ENCODE assay signal across 8 cellular contexts in the genomic region with DNA sequence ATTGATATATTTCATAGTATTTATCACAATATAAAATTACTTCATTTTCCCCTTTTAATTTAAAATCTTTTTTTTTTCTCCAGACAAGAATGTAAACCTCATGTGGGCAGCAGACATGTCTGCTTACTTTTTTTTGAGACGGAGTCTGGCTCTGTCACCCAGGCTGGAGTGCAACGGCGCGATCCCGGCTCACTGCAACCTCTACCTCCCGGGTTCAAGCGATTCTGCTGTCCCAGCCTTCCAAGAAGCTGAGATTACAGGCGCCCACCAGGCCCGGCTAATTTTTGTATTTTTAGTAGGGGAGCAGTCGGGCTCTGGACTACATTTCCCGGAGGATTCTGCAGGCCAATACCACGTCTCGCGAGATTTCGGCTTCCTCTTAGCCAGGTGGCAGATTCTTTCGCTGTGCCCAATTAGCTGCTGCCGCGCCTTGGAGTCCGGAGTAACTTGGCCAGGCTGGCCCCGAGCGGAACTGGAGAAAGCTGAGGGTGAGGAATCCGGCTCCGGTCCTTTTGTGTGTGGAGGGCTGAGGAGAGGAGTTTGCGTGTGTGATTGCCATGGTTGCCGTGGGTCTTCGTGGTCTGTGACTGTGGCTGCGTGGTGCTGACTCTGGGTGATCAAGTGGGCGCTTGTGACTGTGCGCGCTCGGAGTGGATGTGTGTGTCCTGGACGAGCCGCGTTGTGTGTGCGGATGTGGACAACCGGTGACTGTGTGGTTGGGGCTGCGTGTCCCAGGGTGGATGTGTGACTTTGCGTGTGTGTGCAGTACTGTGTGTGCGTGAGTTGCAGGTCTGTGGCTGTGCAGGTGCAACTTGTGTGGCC.
DNase-seq lines count a peak whose midpoint lies in the region; FAIRE-seq and TF ChIP-seq lines count a peak whose summit lies in the region.
"Not testable (repeated sequence)": the region's sequence is repeated elsewhere in the genome, so short reads cannot be mapped to it uniquely, and the experiment has no call there.

No MANE protein-coding gene starts in this region.

- H3K27ac Mint-ChIP-seq in activated T-helper 2 cell treated with anti-CD3 and anti-CD28 coated beads, Interferon-gamma antibody, Interleukin-2, Interleukin-4, amounts not matched to agents 10 μg/mL and 5 μg/mL and 100 μg/mL, durations not matched to agents 14 hours and 24 hours and 36 hours = peak overlapping the region; percentile 89

- H3K4me3 Mint-ChIP-seq in activated T-helper 2 cell treated with anti-CD3 and anti-CD28 coated beads, Interferon-gamma antibody, Interleukin-2, Interleukin-4, amounts not matched to agents 10 μg/mL and 5 μg/mL and 100 μg/mL, durations not matched to agents 14 hours and 24 hours and 36 hours (ENCODE audit: low read depth) = peak overlapping the region; percentile 94

- not testable (repeated sequence) for H4K20me1 ChIP-seq in H1 (replicated peaks in 1 of 2; ENCODE audit: control insufficient read depth in 1 of 2, insufficient read depth in 2 of 2, low read length in 2 of 2)

- H4K5ac ChIP-seq in H1 (ENCODE audit: insufficient read length, low read depth, low read length) = not testable (repeated sequence)

- not testable (repeated sequence) for H3K27me3 Mint-ChIP-seq in activated T-helper 2 cell treated with anti-CD3 and anti-CD28 coated beads, Interferon-gamma antibody, Interleukin-2, Interleukin-4, amounts not matched to agents 10 μg/mL and 5 μg/mL and 100 μg/mL, durations not matched to agents 14 hours and 24 hours and 36 hours (ENCODE audit: low read depth)

- H3K4me3 ChIP-seq in HUES48 (ENCODE audit: low read depth, low read length) = peak overlapping the region; percentile 88
- H3K4me3 ChIP-seq in H1 (ENCODE audit: extremely low read depth in 1 of 4, insufficient read depth in 2 of 4, low read depth in 3 of 4, low read length in 4 of 4) = peak overlapping the region in 1 of 4 experiments; percentile 37; a peak in 2 of 8 replicates

- CTCF ChIA-PET in H1 (lab: Charles Lee; ENCODE audit: partially characterized antibody) = interaction anchor here (1.1 kb wide), 1 partner anchor 9 kb away, joined by 3 read pairs; no protein-coding TSS in a partner anchor

- intact Hi-C loops in activated T-helper 2 cell treated with anti-CD3 and anti-CD28 coated beads, Interferon-gamma antibody, Interleukin-2, Interleukin-4, amounts not matched to agents 10 μg/mL and 5 μg/mL and 100 μg/mL, durations not matched to agents 14 hours and 24 hours and 36 hours (cut with micrococcal nuclease) = not testable (repeated sequence)

- not testable (repeated sequence) for H3K9me3 ChIP-seq in HUES48 (ENCODE audit: control insufficient read depth, insufficient read depth, low read length); H1 (ENCODE audit: insufficient read depth in 2 of 2, low read depth in 1 of 2, low read length in 1 of 2)

- TF ChIP-seq RAD21 in H1 (IDR thresholded peaks at IDR 0.05 in 1 of 2, conservative IDR thresholded peaks at IDR 0.05 in 1 of 2; ENCODE audit: low read depth in 2 of 2, low read length in 2 of 2) = not testable (repeated sequence)

- TF ChIP-seq EP300 in H1 (IDR thresholded peaks at IDR 0.05; ENCODE audit: borderline replicate concordance in 1 of 2, low read depth in 2 of 2, low read length in 2 of 2) = not testable (repeated sequence)

- H3K14ac ChIP-seq in H1 (ENCODE audit: insufficient read length) = not testable (repeated sequence)

- peak; percentile 93 for DNase-seq in ELR (ENCODE audit: low read depth)
- DNase-seq in SK-N-DZ (ENCODE audit: low spot score) = peak; percentile 91
- DNase-seq in activated T-helper 2 cell treated with anti-CD3 and anti-CD28 coated beads, Interferon-gamma antibody, Interleukin-2, Interleukin-4, amounts not matched to agents 10 μg/mL and 5 μg/mL and 100 μg/mL, durations not matched to agents 14 hours and 24 hours and 36 hours (ENCODE audit: low spot score) = peak; percentile 44
- peak in 1 of 2 experiments; percentile 33 for DNase-seq in H1 (ENCODE audit: low read depth in 1 of 2, low spot score in 2 of 2)
- peak; percentile 28 for DNase-seq in kidney glomerular epithelial cell (lab: John Stamatoyannopoulos, UW)
- peak; percentile 70 for DNase-seq in putamen (ENCODE audit: low spot score)
- peak; percentile 89 for DNase-seq in superior temporal gyrus (ENCODE audit: extremely low spot score)

- TF ChIP-seq POLR2A in H1 (IDR thresholded peaks at IDR 0.05; ENCODE audit: control extremely low read depth in 1 of 2, low read depth in 2 of 2, low read length in 2 of 2) = not testable (repeated sequence)

- peak overlapping the region; percentile 72 for H3K27ac ChIP-seq in HUES48 (ENCODE audit: low read depth, low read length)
- not testable (repeated sequence) for H3K27ac ChIP-seq in H1 (ENCODE audit: low read depth, low read length)

- H3K79me1 ChIP-seq in H1 (ENCODE audit: low read depth, low read length) = not testable (repeated sequence)

- not testable (repeated sequence) for H2BK120ac ChIP-seq in H1 (replicated peaks; ENCODE audit: low read depth, low read length)

- H3K23ac ChIP-seq in H1 (ENCODE audit: insufficient read length) = not testable (repeated sequence)

- H2BK15ac ChIP-seq in H1 (ENCODE audit: low read length) = not testable (repeated sequence)

- not testable (repeated sequence) for H3K9me3 Mint-ChIP-seq in activated T-helper 2 cell treated with anti-CD3 and anti-CD28 coated beads, Interferon-gamma antibody, Interleukin-2, Interleukin-4, amounts not matched to agents 10 μg/mL and 5 μg/mL and 100 μg/mL, durations not matched to agents 14 hours and 24 hours and 36 hours

- H3K23me2 ChIP-seq in H1 (ENCODE audit: low read depth, low read length) = not testable (repeated sequence)

- not testable (repeated sequence) for H3K4me1 Mint-ChIP-seq in activated T-helper 2 cell treated with anti-CD3 and anti-CD28 coated beads, Interferon-gamma antibody, Interleukin-2, Interleukin-4, amounts not matched to agents 10 μg/mL and 5 μg/mL and 100 μg/mL, durations not matched to agents 14 hours and 24 hours and 36 hours (ENCODE audit: low read depth)

- peak overlapping the region; percentile 95 for H3K9ac ChIP-seq in HUES48 (ENCODE audit: low read depth, low read length)
- not testable (repeated sequence) for H3K9ac ChIP-seq in H1 (replicated peaks in 1 of 4; ENCODE audit: extremely low read depth in 1 of 4, low read depth in 3 of 4, low read length in 3 of 4)

- H4K8ac ChIP-seq in H1 (ENCODE audit: extremely low read depth, insufficient read depth, low read length) = not testable (repeated sequence)

- H2BK20ac ChIP-seq in H1 (ENCODE audit: low read length) = not testable (repeated sequence)

- WGBS in H1 (ENCODE audit: extremely low coverage in 1 of 2, insufficient coverage in 1 of 2, insufficient read length in 1 of 2, insufficient replicate concordance in 2 of 2, low coverage in 1 of 2, low lambda C conversion rate in 2 of 2, missing lambda C conversion rate in 1 of 2), 2 experiments = 91% methylated on average over 22 of the region's 39 CpGs; no CpG with 5 or more reads in 1 of the 2 experiments

- POLR2A ChIA-PET in H1 (lab: Charles Lee; ENCODE audit: partially characterized antibody) = not testable (repeated sequence)

- not testable (repeated sequence) for H3K36me3 ChIP-seq in HUES48 (ENCODE audit: control insufficient read depth, insufficient read depth, low read length); H1 (ENCODE audit: control insufficient read depth in 2 of 4, insufficient read depth in 4 of 4, low read length in 3 of 4)

- H3K4me1 ChIP-seq in HUES48 (ENCODE audit: control insufficient read depth, insufficient read depth, low read length); H1 (replicated peaks in 1 of 4; ENCODE audit: control insufficient read depth in 3 of 4, insufficient read depth in 4 of 4, low read length in 3 of 4): not testable (repeated sequence)

- not testable (repeated sequence) for H3K79me2 ChIP-seq in H1 (ENCODE audit: control insufficient read depth in 1 of 2, insufficient read depth in 2 of 2, low read length in 2 of 2)

- TF ChIP-seq CTCF in H1 (IDR thresholded peaks at IDR 0.05; ENCODE audit: control extremely low read depth in 1 of 3, insufficient read depth in 1 of 3, low read depth in 1 of 3, low read length in 3 of 3) = not testable (repeated sequence)

- not testable (repeated sequence) for H3K4me2 ChIP-seq in H1 (ENCODE audit: insufficient read depth in 1 of 2, low read depth in 2 of 2, low read length in 2 of 2)

- H2AFZ ChIP-seq in H1 (ENCODE audit: low read length) = not testable (repeated sequence)

- H3K36me3 Mint-ChIP-seq in activated T-helper 2 cell treated with anti-CD3 and anti-CD28 coated beads, Interferon-gamma antibody, Interleukin-2, Interleukin-4, amounts not matched to agents 10 μg/mL and 5 μg/mL and 100 μg/mL, durations not matched to agents 14 hours and 24 hours and 36 hours (ENCODE audit: low read depth) = not testable (repeated sequence)

- not testable (repeated sequence) for H3K27me3 ChIP-seq in HUES48 (ENCODE audit: control insufficient read depth, insufficient read depth, low read length); H1 (replicated peaks in 1 of 4; ENCODE audit: control insufficient read depth in 3 of 4, extremely low read depth in 1 of 4, insufficient read depth in 3 of 4, low read length in 3 of 4)

- not testable (repeated sequence) for FAIRE-seq in H1 (lab: Jason Lieb, UNC)

- 0 out of 2 replicates have a peak overlapping the region, but pooled peaks have one; percentile 75 for H2BK12ac ChIP-seq in H1 (ENCODE audit: low read depth, low read length)

- H3K56ac ChIP-seq in H1 (replicated peaks; ENCODE audit: insufficient read length, low read depth, low read length) = not testable (repeated sequence)

- H4K91ac ChIP-seq in H1 (replicated peaks; ENCODE audit: insufficient read length, low read length) = not testable (repeated sequence)

- H3K4ac ChIP-seq in H1 (replicated peaks; ENCODE audit: insufficient read length, low read depth, low read length) = not testable (repeated sequence)

- H2BK5ac ChIP-seq in H1 (ENCODE audit: low read depth, low read length) = peak overlapping the region; percentile 75; the same call in 1 of the 2 replicates

- not testable (repeated sequence) for H3K18ac ChIP-seq in H1 (ENCODE audit: extremely low read depth, low read length)

- 0 out of 2 replicates have a peak overlapping the region, but pooled peaks have one; percentile 13 for H2AK5ac ChIP-seq in H1 (ENCODE audit: low read depth, low read length)
